8 cellular contexts compared by ENCODE assay signal in genomic region chr4:101790521-101791188, GRCh38. TPM values are rescaled to one million over a fixed set of nuclear protein-coding genes. Genes with fewer than 3 reads are reported as not detected.
DNase-seq lines count a peak whose midpoint lies in the region; ATAC-seq lines count a peak whose summit lies in the region.

A gene with protein sequence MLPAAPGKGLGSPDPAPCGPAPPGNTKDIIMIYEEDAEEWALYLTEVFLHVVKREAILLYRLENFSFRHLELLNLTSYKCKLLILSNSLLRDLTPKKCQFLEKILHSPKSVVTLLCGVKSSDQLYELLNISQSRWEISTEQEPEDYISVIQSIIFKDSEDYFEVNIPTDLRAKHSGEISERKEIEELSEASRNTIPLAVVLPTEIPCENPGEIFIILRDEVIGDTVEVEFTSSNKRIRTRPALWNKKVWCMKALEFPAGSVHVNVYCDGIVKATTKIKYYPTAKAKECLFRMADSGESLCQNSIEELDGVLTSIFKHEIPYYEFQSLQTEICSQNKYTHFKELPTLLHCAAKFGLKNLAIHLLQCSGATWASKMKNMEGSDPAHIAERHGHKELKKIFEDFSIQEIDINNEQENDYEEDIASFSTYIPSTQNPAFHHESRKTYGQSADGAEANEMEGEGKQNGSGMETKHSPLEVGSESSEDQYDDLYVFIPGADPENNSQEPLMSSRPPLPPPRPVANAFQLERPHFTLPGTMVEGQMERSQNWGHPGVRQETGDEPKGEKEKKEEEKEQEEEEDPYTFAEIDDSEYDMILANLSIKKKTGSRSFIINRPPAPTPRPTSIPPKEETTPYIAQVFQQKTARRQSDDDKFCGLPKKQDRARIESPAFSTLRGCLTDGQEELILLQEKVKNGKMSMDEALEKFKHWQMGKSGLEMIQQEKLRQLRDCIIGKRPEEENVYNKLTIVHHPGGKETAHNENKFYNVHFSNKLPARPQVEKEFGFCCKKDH (plus strand): TSS chr4:101790730. CDS start chr4:101790881, 151 bp downstream.

- peak within 1 kb of the TSS; percentile 27 to 98 (median 87) for H3K27ac Mint-ChIP-seq in IgD-negative memory B cell

- DNase-seq in UCSD-AML1 (lab: John Stamatoyannopoulos, UW; ENCODE audit: unreplicated experiment) (peak; percentile 93), dermis blood vessel endothelial cell (peak; percentile 35), left colon (peak; percentile 38 to 65), NCI-H1694 (lab: John Stamatoyannopoulos, UW) (no peak)
- DNase-seq in stimulated activated CD4-positive, alpha-beta T cell treated with anti-CD3 and anti-CD28 coated beads, TNF-alpha, amount 100 ng/mL, for 1 hour (ENCODE audit: low read depth in 3 of 3, low spot score in 1 of 3) = peak in 2 of 3 donors; percentile 1 to 5

- H3K4me1 ChIP-seq in ES-I3 (ENCODE audit: insufficient read depth, low read length) = peaks cover 11% of the 10 kb centered on the region

- ATAC-seq in GM21576 (IDR thresholded peaks at IDR 0.05; ENCODE audit: unreplicated experiment) (peak; percentile 100), left colon (peak; percentile 92)

- no peaks in the 10 kb centered on the region for H3K36me3 ChIP-seq in ES-I3 (ENCODE audit: insufficient read depth, low read length)

- peaks cover 21% of the 10 kb centered on the region for H3K36me3 Mint-ChIP-seq in IgD-negative memory B cell

- H3K9ac ChIP-seq in ES-I3 (ENCODE audit: low read depth, low read length) = peak within 1 kb of the TSS; percentile 54

- H3K9me3 ChIP-seq in ES-I3 (ENCODE audit: control insufficient read depth, insufficient read depth, low read length) = no peaks in the 10 kb centered on the region; the same call in 1 of the 2 replicates

- peaks cover 0 to 6% (median 3%) of the 10 kb centered on the region in 3 donors for H3K9me3 Mint-ChIP-seq in IgD-negative memory B cell

- H3K4me1 Mint-ChIP-seq in IgD-negative memory B cell = peaks cover 26 to 33% (median 31%) of the 10 kb centered on the region in 3 donors

- intact Hi-C loops in left colon (cut with DNase I, micrococcal nuclease) = no loop called here

- no peaks in the 10 kb centered on the region for H3K27me3 Mint-ChIP-seq in IgD-negative memory B cell

- H3K4me3 Mint-ChIP-seq in IgD-negative memory B cell = peak within 1 kb of the TSS; percentile 87 to 99 (median 95)

RNA-seq across cellular contexts. Expression of the gene that starts here (rescaled TPM):
- polyA plus RNA-seq in IgD-negative memory B cell = 599 TPM
- total RNA-seq in dermis blood vessel endothelial cell = 0.09 TPM in 1 of 2 replicates, not detected in the other
- 1 to 10 TPM; 1.2 to 1.3 TPM for total RNA-seq in left colon

Comparison
In these comparisons a context has a peak if more than half of its experiments do, and no peak if none do; other contexts are left out.
1. Peak in DNase-seq in dermis blood vessel endothelial cell; RNA of the gene not detected or under 1 TPM.